1 cellular context compared by ENCODE assay signal in the genomic region with DNA sequence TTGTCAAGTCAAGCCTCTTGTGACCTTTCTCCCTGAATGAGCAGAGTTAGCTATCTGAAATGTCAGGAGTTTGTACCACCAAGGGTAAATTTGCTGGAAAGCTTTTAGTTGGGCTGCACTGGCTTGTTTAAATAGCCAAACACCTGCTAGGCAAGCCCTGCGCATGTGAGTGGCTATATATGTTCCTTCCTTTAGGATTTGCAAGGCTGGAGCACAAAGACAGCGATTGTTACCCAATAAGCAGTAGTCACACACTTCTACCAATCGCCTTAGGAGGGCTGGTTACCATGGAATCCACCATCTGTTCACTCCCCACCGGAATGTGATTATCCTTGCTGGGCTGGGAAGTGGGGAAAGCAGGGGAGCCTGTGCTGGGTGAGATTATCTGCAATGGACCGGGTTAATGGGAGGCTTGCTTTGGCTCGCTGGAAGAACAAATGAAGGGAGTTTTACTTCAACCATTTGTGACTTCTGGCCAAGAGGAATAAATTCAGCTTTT.
TF ChIP-seq lines count a peak whose summit lies in the region.

No MANE protein-coding gene starts in this region.

TF ChIP-seq in GM23338, 12 proteins besides CTCF, POLR2A, EP300 and RAD21 (continued from another document):
- TF ChIP-seq, protein P1, sequence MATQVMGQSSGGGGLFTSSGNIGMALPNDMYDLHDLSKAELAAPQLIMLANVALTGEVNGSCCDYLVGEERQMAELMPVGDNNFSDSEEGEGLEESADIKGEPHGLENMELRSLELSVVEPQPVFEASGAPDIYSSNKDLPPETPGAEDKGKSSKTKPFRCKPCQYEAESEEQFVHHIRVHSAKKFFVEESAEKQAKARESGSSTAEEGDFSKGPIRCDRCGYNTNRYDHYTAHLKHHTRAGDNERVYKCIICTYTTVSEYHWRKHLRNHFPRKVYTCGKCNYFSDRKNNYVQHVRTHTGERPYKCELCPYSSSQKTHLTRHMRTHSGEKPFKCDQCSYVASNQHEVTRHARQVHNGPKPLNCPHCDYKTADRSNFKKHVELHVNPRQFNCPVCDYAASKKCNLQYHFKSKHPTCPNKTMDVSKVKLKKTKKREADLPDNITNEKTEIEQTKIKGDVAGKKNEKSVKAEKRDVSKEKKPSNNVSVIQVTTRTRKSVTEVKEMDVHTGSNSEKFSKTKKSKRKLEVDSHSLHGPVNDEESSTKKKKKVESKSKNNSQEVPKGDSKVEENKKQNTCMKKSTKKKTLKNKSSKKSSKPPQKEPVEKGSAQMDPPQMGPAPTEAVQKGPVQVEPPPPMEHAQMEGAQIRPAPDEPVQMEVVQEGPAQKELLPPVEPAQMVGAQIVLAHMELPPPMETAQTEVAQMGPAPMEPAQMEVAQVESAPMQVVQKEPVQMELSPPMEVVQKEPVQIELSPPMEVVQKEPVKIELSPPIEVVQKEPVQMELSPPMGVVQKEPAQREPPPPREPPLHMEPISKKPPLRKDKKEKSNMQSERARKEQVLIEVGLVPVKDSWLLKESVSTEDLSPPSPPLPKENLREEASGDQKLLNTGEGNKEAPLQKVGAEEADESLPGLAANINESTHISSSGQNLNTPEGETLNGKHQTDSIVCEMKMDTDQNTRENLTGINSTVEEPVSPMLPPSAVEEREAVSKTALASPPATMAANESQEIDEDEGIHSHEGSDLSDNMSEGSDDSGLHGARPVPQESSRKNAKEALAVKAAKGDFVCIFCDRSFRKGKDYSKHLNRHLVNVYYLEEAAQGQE (IDR thresholded peaks at IDR 0.05; ENCODE audit: unreplicated experiment), result no peak
- no peak for TF ChIP-seq ZNF331 (CRISPR knock-in tag; IDR thresholded peaks at IDR 0.05; ENCODE audit: low read depth)
- TF ChIP-seq, protein P2, sequence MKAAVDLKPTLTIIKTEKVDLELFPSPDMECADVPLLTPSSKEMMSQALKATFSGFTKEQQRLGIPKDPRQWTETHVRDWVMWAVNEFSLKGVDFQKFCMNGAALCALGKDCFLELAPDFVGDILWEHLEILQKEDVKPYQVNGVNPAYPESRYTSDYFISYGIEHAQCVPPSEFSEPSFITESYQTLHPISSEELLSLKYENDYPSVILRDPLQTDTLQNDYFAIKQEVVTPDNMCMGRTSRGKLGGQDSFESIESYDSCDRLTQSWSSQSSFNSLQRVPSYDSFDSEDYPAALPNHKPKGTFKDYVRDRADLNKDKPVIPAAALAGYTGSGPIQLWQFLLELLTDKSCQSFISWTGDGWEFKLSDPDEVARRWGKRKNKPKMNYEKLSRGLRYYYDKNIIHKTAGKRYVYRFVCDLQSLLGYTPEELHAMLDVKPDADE (IDR thresholded peaks at IDR 0.05), result no peak
- no peak for TF ChIP-seq JUNB (IDR thresholded peaks at IDR 0.05; ENCODE audit: unreplicated experiment)
- TF ChIP-seq NANOG (IDR thresholded peaks at IDR 0.05; ENCODE audit: borderline replicate concordance), result no peak
- TF ChIP-seq STAT1 (IDR thresholded peaks at IDR 0.05; ENCODE audit: unreplicated experiment), result no peak
